9 cellular contexts compared by ENCODE assay signal in the genomic region with DNA sequence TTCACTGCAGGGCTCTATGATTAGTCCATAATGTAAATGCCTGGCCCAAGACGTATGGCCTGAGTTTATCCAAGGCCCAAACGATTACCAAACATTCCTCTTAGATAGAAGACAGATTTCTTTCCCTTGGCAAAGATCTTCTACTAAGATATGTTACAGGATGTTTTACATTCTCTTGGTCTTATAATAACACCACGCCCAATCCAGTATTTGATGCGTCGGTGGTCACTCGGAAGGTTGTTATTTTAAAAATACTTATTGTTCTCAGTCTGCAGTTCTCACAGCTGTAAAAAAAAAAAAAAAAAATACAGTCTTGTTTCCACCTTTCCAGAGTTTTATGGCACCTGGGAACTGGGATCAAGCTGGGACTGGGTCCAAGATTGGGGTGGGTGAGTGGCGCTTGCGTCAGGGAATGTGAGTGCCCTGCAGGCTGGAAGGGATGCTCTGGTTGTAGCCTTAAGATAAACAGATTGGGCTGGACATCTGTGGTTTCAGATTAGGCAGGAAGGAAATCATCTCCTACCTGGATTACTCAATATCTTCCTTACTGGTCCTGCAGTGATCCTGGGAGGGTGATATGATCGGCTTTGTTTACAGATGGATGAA.
DNase-seq lines count a peak whose midpoint lies in the region; ATAC-seq, FAIRE-seq and TF ChIP-seq lines count a peak whose summit lies in the region.
"Had no signal": no experiment of that assay in that cellular context is flagged by ENCODE, and none has a peak within 500 bp of the region (broad histone marks: within the 10 kb centered on the region; RNA-seq: fewer than 3 reads in every experiment).

No MANE protein-coding gene starts in this region.

- H3K4ac ChIP-seq in mesenchymal stem cell (ENCODE audit: low read depth in 1 of 2, low read length in 2 of 2): peak overlapping the region; percentile 70 to 81

- H3K14ac ChIP-seq in mesenchymal stem cell (ENCODE audit: low read length in 2 of 2): no peak overlapping the region

- H3K23ac ChIP-seq in mesenchymal stem cell (ENCODE audit: low read length in 2 of 2): no peak overlapping the region

- H3K4me1 ChIP-seq in mesenchymal stem cell (ENCODE audit: control insufficient read depth, insufficient read depth, low read depth, low read length): peaks cover 10% of the 10 kb centered on the region

- peak overlapping the region; percentile 75 for H3K9ac ChIP-seq in mesenchymal stem cell (ENCODE audit: low read length)

- H3K9me3 ChIP-seq in AG04450 (ENCODE audit: control insufficient read depth, insufficient read depth, low read length) (no peaks in the 10 kb centered on the region), mesenchymal stem cell (ENCODE audit: control insufficient read depth, low read length) (peaks cover 11% of the 10 kb centered on the region)

- no peak overlapping the region for H3K4me2 ChIP-seq in mesenchymal stem cell (ENCODE audit: low read length, poor library complexity, severe bottlenecking)

- CTCF ChIA-PET in AG04450 (lab: Charles Lee): no interaction called here

- H3K27me3 ChIP-seq in AG04450 (ENCODE audit: control insufficient read depth, insufficient read depth, low read length): no peaks in the 10 kb centered on the region
- H3K27me3 ChIP-seq in bronchial epithelial cell (ENCODE audit: control insufficient read depth, insufficient read depth, low read length): no peaks in the 10 kb centered on the region
- H3K27me3 ChIP-seq in mesenchymal stem cell (ENCODE audit: control insufficient read depth in 1 of 2, insufficient read depth in 1 of 2, low read length in 2 of 2): no peaks in the 10 kb centered on the region

- H2BK12ac ChIP-seq in mesenchymal stem cell (ENCODE audit: low read length in 2 of 2): peak overlapping the region; percentile 71 to 96

- H3K36me3 ChIP-seq in bronchial epithelial cell (ENCODE audit: control insufficient read depth, insufficient read depth, low read length) (no peaks in the 10 kb centered on the region), mesenchymal stem cell (ENCODE audit: control insufficient read depth in 1 of 2, insufficient read depth in 2 of 2, low read depth in 1 of 2, low read length in 2 of 2) (no peaks in the 10 kb centered on the region)

- no peak overlapping the region for H2BK15ac ChIP-seq in mesenchymal stem cell (ENCODE audit: low read depth, poor library complexity, severe bottlenecking)

- H3K27ac ChIP-seq in AG04450 (ENCODE audit: low read depth, low read length) (peak overlapping the region; percentile 99), mesenchymal stem cell (ENCODE audit: low read length, poor library complexity, severe bottlenecking) (peak overlapping the region; percentile 99)

- peak overlapping the region; percentile 87 to 93 for H3K18ac ChIP-seq in mesenchymal stem cell (ENCODE audit: low read depth in 1 of 2, low read length in 2 of 2)

- WGBS in mesenchymal stem cell: 0% methylated on average over 4 of the region's 9 CpGs

- POLR2A ChIA-PET in AG04450 (lab: Yijun Ruan, JAX): interaction anchor here (0.6 to 1.9 kb wide), 8 partner anchors 10 to 251 kb away, joined by 3 to 7 read pairs (median 4); no protein-coding TSS in a partner anchor

- ATAC-seq in HG03432 (IDR thresholded peaks at IDR 0.05; ENCODE audit: unreplicated experiment) (no peak), GM19328 (IDR thresholded peaks at IDR 0.05; ENCODE audit: unreplicated experiment) (no peak), HG02610 (IDR thresholded peaks at IDR 0.05; ENCODE audit: unreplicated experiment) (no peak)

- H3K4me3 ChIP-seq in AG04450 (ENCODE audit: low read depth, low read length) (no peak overlapping the region), bronchial epithelial cell (ENCODE audit: low read depth, low read length) (no peak overlapping the region), mesenchymal stem cell (ENCODE audit: insufficient read depth in 1 of 2, low read depth in 1 of 2, low read length in 2 of 2) (no peak overlapping the region)

- H2AK5ac ChIP-seq in mesenchymal stem cell (ENCODE audit: low read length, severe bottlenecking): peak overlapping the region; percentile 99

- H4K8ac ChIP-seq in mesenchymal stem cell (ENCODE audit: low read length): peak overlapping the region; percentile 85

- H2AFZ ChIP-seq in mesenchymal stem cell (ENCODE audit: low read depth, low read length): no peak overlapping the region

- TF ChIP-seq CTCF in AG04450 (IDR thresholded peaks at IDR 0.05; ENCODE audit: low read depth, low read length) (no peak), bronchial epithelial cell (IDR thresholded peaks at IDR 0.05; ENCODE audit: insufficient read depth, low read length, severe bottlenecking) (no peak)

- peak overlapping the region; percentile 93 for H2BK5ac ChIP-seq in mesenchymal stem cell (ENCODE audit: low read depth, low read length, poor library complexity, severe bottlenecking)

- peaks cover 7% of the 10 kb centered on the region for H3K79me1 ChIP-seq in mesenchymal stem cell (replicated peaks; ENCODE audit: low read length, poor library complexity, severe bottlenecking)

- H4K91ac ChIP-seq in mesenchymal stem cell (ENCODE audit: low read length): peak overlapping the region; percentile 81

- peak overlapping the region; percentile 55 for H2BK120ac ChIP-seq in mesenchymal stem cell (ENCODE audit: low read depth, low read length)

- peak; percentile 71 for DNase-seq in AG04450 (ENCODE audit: low read depth, low spot score)
- DNase-seq in LoVo (ENCODE audit: low spot score): peak; percentile 96
- DNase-seq in bronchial epithelial cell (ENCODE audit: low read depth): peak; percentile 89
- peak; percentile 65 for DNase-seq in mesenchymal stem cell
- DNase-seq in GM19238 (ENCODE audit: insufficient read length, low spot score): no peak
- DNase-seq: endodermal cell had no signal

- FAIRE-seq in bronchial epithelial cell (lab: Jason Lieb, UNC): peak; percentile 36
